Comparison of ENCODE assay signal across 1 cellular context in the genomic region with DNA sequence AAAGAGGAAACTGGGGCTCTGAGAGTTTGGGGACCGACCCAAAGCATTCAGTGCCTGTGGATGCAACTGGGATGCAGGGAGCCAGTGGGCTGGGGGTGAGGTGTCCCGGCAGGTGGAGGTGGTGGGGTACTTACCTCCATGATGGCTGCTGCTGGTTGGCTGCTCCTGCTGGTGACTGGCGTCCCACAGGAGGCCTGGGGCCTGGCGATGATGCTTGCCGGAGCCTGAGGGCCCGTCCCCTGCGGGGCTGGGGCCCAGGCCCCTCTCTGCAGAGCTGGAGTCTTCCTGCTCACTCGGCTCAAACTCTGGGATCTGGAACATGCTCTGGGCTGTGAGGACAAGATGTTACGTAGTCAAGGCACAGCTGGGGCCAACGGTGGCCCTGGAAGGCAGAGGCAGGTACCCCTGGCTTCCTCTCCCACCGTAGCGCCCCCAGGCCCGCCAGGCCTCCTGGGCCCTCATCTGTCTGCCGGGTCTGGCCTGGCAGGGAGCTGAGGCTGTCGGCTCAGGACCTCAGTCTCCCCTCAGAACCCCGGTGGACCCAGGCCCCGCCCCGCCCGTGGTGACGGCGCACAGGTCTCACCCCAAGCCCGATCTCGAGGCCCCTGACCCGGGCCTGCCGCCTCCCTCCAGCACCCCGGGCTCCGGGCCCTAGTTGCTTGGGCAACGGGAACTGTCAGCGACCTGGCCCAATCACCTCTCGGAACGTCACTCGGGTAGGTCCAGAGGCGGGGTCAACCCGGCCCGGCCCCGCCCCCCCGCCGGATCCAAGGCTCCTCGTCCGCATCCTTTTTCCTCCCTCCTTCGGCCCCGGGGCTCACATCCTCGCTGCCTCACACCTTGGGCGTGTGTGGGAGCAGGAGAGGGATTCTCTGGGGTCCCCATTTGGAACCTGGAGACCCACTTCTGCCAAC.
TF ChIP-seq lines count a peak whose summit lies in the region.

Gene BAD, minus strand, starts transcription at position 618 of the 914 bp plus-strand sequence. Its CDS starts 297 bp downstream, at position 321.

TF ChIP-seq in GM12878, 131 proteins besides CTCF, POLR2A, EP300 and RAD21 (continued from another document):
- TF ChIP-seq, protein P1, sequence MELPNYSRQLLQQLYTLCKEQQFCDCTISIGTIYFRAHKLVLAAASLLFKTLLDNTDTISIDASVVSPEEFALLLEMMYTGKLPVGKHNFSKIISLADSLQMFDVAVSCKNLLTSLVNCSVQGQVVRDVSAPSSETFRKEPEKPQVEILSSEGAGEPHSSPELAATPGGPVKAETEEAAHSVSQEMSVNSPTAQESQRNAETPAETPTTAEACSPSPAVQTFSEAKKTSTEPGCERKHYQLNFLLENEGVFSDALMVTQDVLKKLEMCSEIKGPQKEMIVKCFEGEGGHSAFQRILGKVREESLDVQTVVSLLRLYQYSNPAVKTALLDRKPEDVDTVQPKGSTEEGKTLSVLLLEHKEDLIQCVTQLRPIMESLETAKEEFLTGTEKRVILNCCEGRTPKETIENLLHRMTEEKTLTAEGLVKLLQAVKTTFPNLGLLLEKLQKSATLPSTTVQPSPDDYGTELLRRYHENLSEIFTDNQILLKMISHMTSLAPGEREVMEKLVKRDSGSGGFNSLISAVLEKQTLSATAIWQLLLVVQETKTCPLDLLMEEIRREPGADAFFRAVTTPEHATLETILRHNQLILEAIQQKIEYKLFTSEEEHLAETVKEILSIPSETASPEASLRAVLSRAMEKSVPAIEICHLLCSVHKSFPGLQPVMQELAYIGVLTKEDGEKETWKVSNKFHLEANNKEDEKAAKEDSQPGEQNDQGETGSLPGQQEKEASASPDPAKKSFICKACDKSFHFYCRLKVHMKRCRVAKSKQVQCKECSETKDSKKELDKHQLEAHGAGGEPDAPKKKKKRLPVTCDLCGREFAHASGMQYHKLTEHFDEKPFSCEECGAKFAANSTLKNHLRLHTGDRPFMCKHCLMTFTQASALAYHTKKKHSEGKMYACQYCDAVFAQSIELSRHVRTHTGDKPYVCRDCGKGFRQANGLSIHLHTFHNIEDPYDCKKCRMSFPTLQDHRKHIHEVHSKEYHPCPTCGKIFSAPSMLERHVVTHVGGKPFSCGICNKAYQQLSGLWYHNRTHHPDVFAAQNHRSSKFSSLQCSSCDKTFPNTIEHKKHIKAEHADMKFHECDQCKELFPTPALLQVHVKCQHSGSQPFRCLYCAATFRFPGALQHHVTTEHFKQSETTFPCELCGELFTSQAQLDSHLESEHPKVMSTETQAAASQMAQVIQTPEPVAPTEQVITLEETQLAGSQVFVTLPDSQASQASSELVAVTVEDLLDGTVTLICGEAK (IDR thresholded peaks at IDR 0.05; ENCODE audit: borderline replicate concordance), result peak; percentile 66; the same call in 1 of the 2 replicates
- 0 out of 2 replicates have a peak, but pooled peaks have one; percentile 21 for TF ChIP-seq HDGF (IDR thresholded peaks at IDR 0.05)
- TF ChIP-seq PBX3 (IDR thresholded peaks at IDR 0.05; ENCODE audit: insufficient replicate concordance, low read depth, low read length), result peak; percentile 93
- peak; percentile 91 for TF ChIP-seq CREB1 (IDR thresholded peaks at IDR 0.05; ENCODE audit: low read depth)
- peak; percentile 88 for TF ChIP-seq MXI1 (IDR thresholded peaks at IDR 0.05; ENCODE audit: low read depth, low read length)
- TF ChIP-seq SP1 (IDR thresholded peaks at IDR 0.05; ENCODE audit: low read depth, low read length), result peak; percentile 93
- TF ChIP-seq SIN3A (IDR thresholded peaks at IDR 0.05; ENCODE audit: low read depth, low read length), result peak; percentile 60; the same call in 1 of the 2 replicates
- peak; percentile 8; the same call in 1 of the 2 replicates for TF ChIP-seq SREBF2 (IDR thresholded peaks at IDR 0.05; ENCODE audit: low read length)
- 0 out of 2 replicates have a peak, but pooled peaks have one; percentile 19 for TF ChIP-seq BACH1 (IDR thresholded peaks at IDR 0.05; ENCODE audit: borderline replicate concordance)
- TF ChIP-seq, protein P2, sequence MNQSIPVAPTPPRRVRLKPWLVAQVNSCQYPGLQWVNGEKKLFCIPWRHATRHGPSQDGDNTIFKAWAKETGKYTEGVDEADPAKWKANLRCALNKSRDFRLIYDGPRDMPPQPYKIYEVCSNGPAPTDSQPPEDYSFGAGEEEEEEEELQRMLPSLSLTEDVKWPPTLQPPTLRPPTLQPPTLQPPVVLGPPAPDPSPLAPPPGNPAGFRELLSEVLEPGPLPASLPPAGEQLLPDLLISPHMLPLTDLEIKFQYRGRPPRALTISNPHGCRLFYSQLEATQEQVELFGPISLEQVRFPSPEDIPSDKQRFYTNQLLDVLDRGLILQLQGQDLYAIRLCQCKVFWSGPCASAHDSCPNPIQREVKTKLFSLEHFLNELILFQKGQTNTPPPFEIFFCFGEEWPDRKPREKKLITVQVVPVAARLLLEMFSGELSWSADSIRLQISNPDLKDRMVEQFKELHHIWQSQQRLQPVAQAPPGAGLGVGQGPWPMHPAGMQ (IDR thresholded peaks at IDR 0.05; ENCODE audit: borderline replicate concordance), result no peak
- TF ChIP-seq NR2F1 (conservative IDR thresholded peaks at IDR 0.05), result peak; percentile 79
- peak; percentile 64; the same call in 1 of the 2 replicates for TF ChIP-seq NBN (IDR thresholded peaks at IDR 0.05)
- TF ChIP-seq LARP7 (IDR thresholded peaks at IDR 0.05), result peak; percentile 70; the same call in 1 of the 2 replicates
- TF ChIP-seq SREBF1 (IDR thresholded peaks at IDR 0.05; ENCODE audit: low read length), result 0 out of 2 replicates have a peak, but pooled peaks have one; percentile 26
- peak; percentile 14 to 30; a peak in 1 of 4 replicates for TF ChIP-seq BHLHE40 (IDR thresholded peaks at IDR 0.05; ENCODE audit: borderline replicate concordance in 1 of 2, low read depth in 2 of 2, low read length in 1 of 2)
- TF ChIP-seq POU2F2 (IDR thresholded peaks at IDR 0.05; ENCODE audit: borderline replicate concordance, low read depth, low read length), result peak; percentile 37; the same call in 1 of the 3 replicates
- TF ChIP-seq, protein P3, sequence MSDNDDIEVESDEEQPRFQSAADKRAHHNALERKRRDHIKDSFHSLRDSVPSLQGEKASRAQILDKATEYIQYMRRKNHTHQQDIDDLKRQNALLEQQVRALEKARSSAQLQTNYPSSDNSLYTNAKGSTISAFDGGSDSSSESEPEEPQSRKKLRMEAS (IDR thresholded peaks at IDR 0.05; ENCODE audit: low read depth, low read length), result 0 out of 2 replicates have a peak, but pooled peaks have one; percentile 26
- TF ChIP-seq RCOR1 (conservative IDR thresholded peaks at IDR 0.05; ENCODE audit: low read depth, low read length), result no peak
- no peak for TF ChIP-seq MTA2 (IDR thresholded peaks at IDR 0.05; ENCODE audit: low read depth)
- TF ChIP-seq PAX5 (IDR thresholded peaks at IDR 0.05; ENCODE audit: borderline replicate concordance, low read depth, low read length), result 0 out of 2 replicates have a peak, but pooled peaks have one; percentile 5
- TF ChIP-seq CHD2 (IDR thresholded peaks at IDR 0.05; ENCODE audit: borderline replicate concordance, low read depth, low read length), result 0 out of 2 replicates have a peak, but pooled peaks have one; percentile 78
- peak; percentile 92 for TF ChIP-seq BMI1 (IDR thresholded peaks at IDR 0.05; ENCODE audit: borderline replicate concordance)
- TF ChIP-seq ZBTB4 (CRISPR knock-in tag; IDR thresholded peaks at IDR 0.05), result no peak
- no peak for TF ChIP-seq SKIL (IDR thresholded peaks at IDR 0.05; ENCODE audit: low read depth, poor library complexity, severe bottlenecking)
